In the genomic region with DNA sequence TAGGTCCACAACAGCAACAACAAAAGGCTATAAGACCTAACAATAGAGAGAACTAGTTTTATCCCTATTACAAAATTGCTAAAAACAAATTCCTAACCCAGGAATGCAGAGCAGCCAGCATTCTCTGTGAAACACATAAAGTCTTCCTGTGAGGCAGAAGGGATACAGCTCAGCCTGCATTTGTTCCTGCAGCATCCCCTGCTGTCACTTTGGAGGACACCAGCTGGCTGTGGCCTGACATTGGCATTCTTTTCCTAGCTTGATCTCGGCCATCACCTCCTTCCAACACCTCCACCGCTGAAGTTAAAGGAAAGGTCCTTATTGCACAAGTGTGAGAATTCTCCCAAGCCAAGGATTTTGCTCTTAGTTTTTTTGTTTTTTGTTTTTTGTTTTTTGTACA, we compare ENCODE assay signal across 11 cellular contexts.
DNase-seq lines count a peak whose midpoint lies in the region; ATAC-seq, FAIRE-seq and TF ChIP-seq lines count a peak whose summit lies in the region.
"Had no signal": no experiment of that assay in that cellular context is flagged by ENCODE, and none has a peak within 500 bp of the region (broad histone marks: within the 10 kb centered on the region; RNA-seq: fewer than 3 reads in every experiment).

No MANE protein-coding gene starts in this region.

- in situ Hi-C loops in GM12878 (cut with MboI): no loop called here

- WGBS in GM12878 (ENCODE audit: insufficient coverage, insufficient replicate concordance, low lambda C conversion rate, missing lambda C conversion rate): 47% methylated on average over 2 of the region's 2 CpGs
- 66 to 73% methylated on average over 2 of the region's 2 CpGs for WGBS in lower leg skin, 2 donors

- SMC1A ChIA-PET in GM12878 (lab: Charles Lee; ENCODE audit: uncharacterized antibody, unreplicated experiment): interaction anchor here (1.3 to 1.7 kb wide), 2 partner anchors 8 to 10 kb away, joined by 3 to 4 read pairs; no protein-coding TSS in a partner anchor

- no peak overlapping the region for H3K4me2 ChIP-seq in GM23338
- H3K4me2 ChIP-seq in GM12878 (ENCODE audit: control insufficient read depth, insufficient read depth): no peak overlapping the region
- H3K4me2 ChIP-seq in keratinocyte (ENCODE audit: control insufficient read depth, extremely low read depth, insufficient read depth, low read depth, low read length): no peak overlapping the region
- H3K4me2 ChIP-seq in Karpas-422 (ENCODE audit: low read depth, low read length, poor library complexity, severe bottlenecking): no peak overlapping the region

- TF ChIP-seq EP300 in GM12878 (IDR thresholded peaks at IDR 0.05; ENCODE audit: borderline replicate concordance in 1 of 2, control insufficient read depth in 1 of 2, low read depth in 2 of 2, low read length in 2 of 2): no peak

- H4K20me1 ChIP-seq in GM23338 (replicated peaks; ENCODE audit: insufficient read depth): no peaks in the 10 kb centered on the region
- no peaks in the 10 kb centered on the region; the same call in 1 of the 2 replicates for H4K20me1 ChIP-seq in GM12878 (ENCODE audit: control insufficient read depth, insufficient read depth)
- H4K20me1 ChIP-seq in keratinocyte (ENCODE audit: control insufficient read depth, extremely low read depth, insufficient read depth, low read length): no peaks in the 10 kb centered on the region
- H4K20me1 ChIP-seq in Karpas-422 (ENCODE audit: insufficient read depth, low read depth, low read length): no peaks in the 10 kb centered on the region

- no peak for TF ChIP-seq POLR2A in GM12878 (IDR thresholded peaks at IDR 0.05; ENCODE audit: low read depth, low read length)
- no peak for TF ChIP-seq POLR2A in lower leg skin (IDR thresholded peaks at IDR 0.05)

- H3K9me2 ChIP-seq in GM23338 (ENCODE audit: insufficient read depth) (peaks cover 2% of the 10 kb centered on the region; the same call in 1 of the 2 replicates), Karpas-422 (replicated peaks; ENCODE audit: insufficient read depth, low read length) (no peaks in the 10 kb centered on the region)

- peak; percentile 84 for ATAC-seq in GM23338
- no peak for ATAC-seq in GM12878

- no TSS peak for BruUV-seq in GM12878 (replicated peaks; lab: Mats Ljungman, UMichigan)

- H3K27ac ChIP-seq in GM23338 (ENCODE audit: low read depth) (no peak overlapping the region), GM12878 (ENCODE audit: control insufficient read depth, insufficient read depth) (no peak overlapping the region), keratinocyte (ENCODE audit: control insufficient read depth, insufficient read depth, low read length) (no peak overlapping the region), Karpas-422 (ENCODE audit: low read length) (no peak overlapping the region)

- H3K4me1 ChIP-seq in GM23338 (ENCODE audit: insufficient read depth) (peaks cover 7% of the 10 kb centered on the region; the same call in 1 of the 2 replicates), GM12878 (ENCODE audit: control insufficient read depth, insufficient read depth, low read length) (no peaks in the 10 kb centered on the region), keratinocyte (ENCODE audit: control insufficient read depth, extremely low read depth, insufficient read depth, low read length) (no peaks in the 10 kb centered on the region), Karpas-422 (ENCODE audit: low read length) (no peaks in the 10 kb centered on the region)

- no peak overlapping the region for H3K4me3 ChIP-seq in AG04449 (ENCODE audit: low read depth, low read length)
- H3K4me3 ChIP-seq in GM23338: no peak overlapping the region
- no peak overlapping the region for H3K4me3 ChIP-seq in GM12878
- no peak overlapping the region for H3K4me3 ChIP-seq in keratinocyte (ENCODE audit: control insufficient read depth in 2 of 3, extremely low read depth in 1 of 3, insufficient read depth in 2 of 3, low read depth in 1 of 3, low read length in 3 of 3)
- H3K4me3 ChIP-seq in Karpas-422 (ENCODE audit: low read length): no peak overlapping the region
- no peak overlapping the region for H3K4me3 ChIP-seq in lower leg skin (ENCODE audit: low read depth, poor library complexity, severe bottlenecking)

- H3K9me3 ChIP-seq in GM12878 (replicated peaks; ENCODE audit: control insufficient read depth, insufficient read depth, low read length) (no peaks in the 10 kb centered on the region), keratinocyte (ENCODE audit: control insufficient read depth, low read depth, low read length) (no peaks in the 10 kb centered on the region), Karpas-422 (ENCODE audit: low read length) (no peaks in the 10 kb centered on the region)

- CTCF ChIA-PET in AG04449 (lab: Yijun Ruan, JAX) (interaction anchor here (0.8 to 3.0 kb wide), 3 partner anchors 48 to 303 kb away, joined by 3 to 10 read pairs (median 4); no protein-coding TSS in a partner anchor), GM12878 (lab: Yijun Ruan, JAX) (no interaction called here)

- POLR2A ChIA-PET in AG04449 (lab: Yijun Ruan, JAX) (no interaction called here), GM12878 (lab: Charles Lee) (no interaction called here)

- RAD21 ChIA-PET in GM12878 (lab: Charles Lee; ENCODE audit: unreplicated experiment): no interaction called here

- H3K27ac Mint-ChIP-seq in GM23338: no peak overlapping the region
- H3K27ac Mint-ChIP-seq: activated naive CD4-positive, alpha-beta T cell treated with anti-CD3 and anti-CD28 coated beads, Interleukin-2, amount 50 U/mL, for 24 hours; stimulated activated naive CD8-positive, alpha-beta T cell treated with anti-CD3 and anti-CD28 coated beads, Interleukin-15, Interleukin-2, amounts not matched to agents 100 ng/mL and 50 ng/mL, for 24 hours had no signal

- peak; percentile 51 for TF ChIP-seq RAD21 in GM12878 (IDR thresholded peaks at IDR 0.05; ENCODE audit: insufficient read depth, low read depth, low read length)

- intact Hi-C loops in GM12878 (cut with micrococcal nuclease; ENCODE audit: unreplicated experiment): no loop called here
- intact Hi-C loops in lower leg skin (cut with DNase I; ENCODE audit: low total_unique reads): no loop called here

- dilution Hi-C loops in keratinocyte (cut with MboI; ENCODE audit: extremely low pct_ligation_motif_present, low sequenced_read_pairs): no loop called here

- no peaks in the 10 kb centered on the region; the same call in 2 of the 3 replicates for H3K9me3 Mint-ChIP-seq in GM23338
- H3K9me3 Mint-ChIP-seq: activated naive CD4-positive, alpha-beta T cell treated with anti-CD3 and anti-CD28 coated beads, Interleukin-2, amount 50 U/mL, for 24 hours; stimulated activated naive CD8-positive, alpha-beta T cell treated with anti-CD3 and anti-CD28 coated beads, Interleukin-15, Interleukin-2, amounts not matched to agents 100 ng/mL and 50 ng/mL, for 24 hours had no signal

- H3F3A ChIP-seq in GM23338 (replicated peaks; ENCODE audit: low read depth): no peaks in the 10 kb centered on the region

- no peaks in the 10 kb centered on the region for H3K36me3 Mint-ChIP-seq in GM23338 (ENCODE audit: low read depth)
- H3K36me3 Mint-ChIP-seq: activated naive CD4-positive, alpha-beta T cell treated with anti-CD3 and anti-CD28 coated beads, Interleukin-2, amount 50 U/mL, for 24 hours had no signal

- DNase-seq in AG04449 (ENCODE audit: low read depth, low spot score): no peak
- peak; percentile 87 for DNase-seq in GM23338 (ENCODE audit: low spot score)
- DNase-seq in GM12878 (ENCODE audit: low read depth, low spot score): no peak
- no peak for DNase-seq in keratinocyte (ENCODE audit: low read depth, low spot score)
- no peak for DNase-seq in Karpas-422
- DNase-seq in lower leg skin (ENCODE audit: low spot score in 2 of 2): no peak
- DNase-seq in NCI-H1092 treated with DMSO at 0.1 percent for 48 hours (lab: John Stamatoyannopoulos, UW): no peak
- no peak for DNase-seq in OCI-M1 (lab: John Stamatoyannopoulos, UW)
- DNase-seq: T-helper 2 cell had no signal

- H3K79me2 ChIP-seq in GM23338 (replicated peaks; ENCODE audit: insufficient read depth) (no peaks in the 10 kb centered on the region), GM12878 (ENCODE audit: control insufficient read depth, insufficient read depth, low read length) (no peaks in the 10 kb centered on the region), keratinocyte (ENCODE audit: control insufficient read depth, insufficient read depth, low read length) (no peaks in the 10 kb centered on the region), Karpas-422 (ENCODE audit: low read length) (no peaks in the 10 kb centered on the region)

- peaks cover 27% of the 10 kb centered on the region for H3K4me1 Mint-ChIP-seq in GM23338
- H3K4me1 Mint-ChIP-seq: activated naive CD4-positive, alpha-beta T cell treated with anti-CD3 and anti-CD28 coated beads, Interleukin-2, amount 50 U/mL, for 24 hours had no signal

- H3K36me3 ChIP-seq in GM23338 (ENCODE audit: insufficient read depth): no peaks in the 10 kb centered on the region
- H3K36me3 ChIP-seq in GM12878 (ENCODE audit: control insufficient read depth in 2 of 2, insufficient read depth in 2 of 2, low read length in 1 of 2): no peaks in the 10 kb centered on the region
- H3K36me3 ChIP-seq in keratinocyte (ENCODE audit: control insufficient read depth in 2 of 2, extremely low read depth in 1 of 2, insufficient read depth in 2 of 2, low read length in 2 of 2): no peaks in the 10 kb centered on the region
- no peaks in the 10 kb centered on the region for H3K36me3 ChIP-seq in Karpas-422 (ENCODE audit: insufficient read depth, low read length)

- no peak overlapping the region for H2AFZ ChIP-seq in GM23338
- no peak overlapping the region for H2AFZ ChIP-seq in GM12878 (ENCODE audit: control insufficient read depth, low read depth, low read length)
- H2AFZ ChIP-seq in keratinocyte (ENCODE audit: control insufficient read depth, low read length): no peak overlapping the region
- no peak overlapping the region for H2AFZ ChIP-seq in Karpas-422 (ENCODE audit: low read length)

- H3K9me1 ChIP-seq in keratinocyte (ENCODE audit: control insufficient read depth, extremely low read depth, insufficient read depth, low read length): no peaks in the 10 kb centered on the region

- peaks cover 4% of the 10 kb centered on the region for H3K27me3 Mint-ChIP-seq in GM23338 (ENCODE audit: insufficient read depth, low read depth, poor library complexity)

- H3K27me3 ChIP-seq in GM23338 (ENCODE audit: insufficient read depth): no peaks in the 10 kb centered on the region
- peaks cover 0 to 2% of the 10 kb centered on the region in 2 experiments; a peak in 2 of 4 replicates for H3K27me3 ChIP-seq in GM12878 (replicated peaks in 1 of 2; ENCODE audit: control insufficient read depth in 2 of 2, insufficient read depth in 2 of 2, low read length in 1 of 2)
- peaks cover 16% of the 10 kb centered on the region for H3K27me3 ChIP-seq in keratinocyte (ENCODE audit: control insufficient read depth, extremely low read depth, insufficient read depth, low read length)
- H3K27me3 ChIP-seq in Karpas-422 (ENCODE audit: low read length): no peaks in the 10 kb centered on the region

- H3K9ac ChIP-seq in GM12878 (ENCODE audit: control insufficient read depth, insufficient read depth, low read length): no peak overlapping the region
- no peak overlapping the region for H3K9ac ChIP-seq in keratinocyte (ENCODE audit: control insufficient read depth, extremely low read depth, insufficient read depth, low read length)
- no peak overlapping the region for H3K9ac ChIP-seq in Karpas-422 (ENCODE audit: low read length)

- TF ChIP-seq CTCF in AG04449 (IDR thresholded peaks at IDR 0.05; ENCODE audit: insufficient read depth, low read length, missing control alignments) (peak; percentile 43), GM23338 (conservative IDR thresholded peaks at IDR 0.05; ENCODE audit: low read depth in 2 of 2) (peak; percentile 61 to 97), GM12878 (IDR thresholded peaks at IDR 0.05 in 2 of 3, conservative IDR thresholded peaks at IDR 0.05 in 1 of 3; ENCODE audit: control insufficient read depth in 2 of 3, extremely low read depth in 1 of 3, insufficient read depth in 1 of 3, low read depth in 3 of 3, low read length in 3 of 3) (peak in 2 of 3 experiments; percentile 7 to 11; a peak in 1 of 6 replicates), keratinocyte (optimal IDR thresholded peaks at IDR 0.05 in 1 of 3, IDR thresholded peaks at IDR 0.05 in 1 of 3, conservative IDR thresholded peaks at IDR 0.05 in 1 of 3; ENCODE audit: extremely low read depth in 1 of 3, insufficient read depth in 2 of 3, low read length in 3 of 3) (peak in 2 of 3 experiments; percentile 28 to 47), lower leg skin (IDR thresholded peaks at IDR 0.05) (no peak)

- FAIRE-seq in GM12878 (lab: Jason Lieb, UNC): no peak
- FAIRE-seq in keratinocyte (lab: Jason Lieb, UNC): no peak

- H3K4me3 Mint-ChIP-seq in GM23338: no peak overlapping the region; the same call in 2 of the 3 replicates
- H3K4me3 Mint-ChIP-seq: activated naive CD4-positive, alpha-beta T cell treated with anti-CD3 and anti-CD28 coated beads, Interleukin-2, amount 50 U/mL, for 24 hours; stimulated activated naive CD8-positive, alpha-beta T cell treated with anti-CD3 and anti-CD28 coated beads, Interleukin-15, Interleukin-2, amounts not matched to agents 100 ng/mL and 50 ng/mL, for 24 hours had no signal

Comparison
In these comparisons a context has a peak if more than half of its experiments do, and no peak if none do; other contexts are left out.
1. CTCF ChIP-seq: peak in AG04449 (single experiment), GM23338 (2 of 2), GM12878 (2 of 3) and keratinocyte (2 of 3); none in lower leg skin (0 of 3).